ENCODE assay signal across 2 cellular contexts in the genomic region with DNA sequence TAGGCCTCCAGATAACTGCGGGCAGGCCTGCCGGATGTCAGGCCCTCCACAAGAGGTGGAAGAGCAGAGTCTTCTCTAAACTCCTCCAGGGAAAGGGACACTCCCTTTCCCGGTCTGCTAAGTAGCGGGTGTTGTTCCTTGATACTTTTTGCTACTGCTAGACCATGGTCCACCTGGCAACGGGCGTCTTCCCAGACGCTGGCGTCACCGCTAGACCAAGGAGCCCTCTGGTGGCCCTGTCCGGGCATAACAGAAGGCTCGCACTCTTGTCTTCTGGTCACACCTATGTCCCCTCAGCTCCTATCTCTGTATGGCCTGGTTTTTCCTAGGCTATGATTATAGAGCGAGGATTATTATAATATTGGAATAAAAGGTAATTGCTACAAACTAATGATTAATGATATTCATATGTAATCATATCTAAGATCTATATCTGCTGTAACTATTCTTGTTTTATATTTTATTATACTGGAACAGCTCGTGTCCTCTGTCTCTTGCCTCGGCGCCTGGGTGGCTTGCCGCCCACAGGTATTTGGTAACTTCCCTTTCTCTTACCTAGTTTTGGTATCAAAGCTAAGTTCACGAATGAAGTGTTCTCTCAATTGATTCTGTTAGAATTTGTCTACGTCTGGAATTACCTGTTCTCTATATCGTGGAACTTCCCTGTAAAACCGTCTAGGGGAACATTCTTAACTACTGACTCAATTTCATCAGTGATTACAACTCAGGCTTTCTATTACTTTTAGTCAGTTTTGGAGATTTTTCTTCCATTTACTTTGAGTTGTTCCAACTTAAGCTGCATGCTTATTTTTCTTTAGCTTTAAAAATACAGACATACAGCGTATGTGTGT.
TF ChIP-seq lines count a peak whose summit lies in the region.

No MANE protein-coding gene starts in this region.

TF ChIP-seq in HEK293, 187 proteins besides CTCF, POLR2A, EP300 and RAD21 (continued from another document):
- TF ChIP-seq ZBTB8A (tag by site-specific recombination; IDR thresholded peaks at IDR 0.05) (0 out of 2 replicates have a peak, but pooled peaks have one; percentile 20), ZNF2 (tag by site-specific recombination; IDR thresholded peaks at IDR 0.05) (peak; percentile 41; the same call in 1 of the 2 replicates)

TF ChIP-seq in WTC11, 78 proteins besides CTCF, POLR2A, EP300 and RAD21:
- TF ChIP-seq, protein P1, sequence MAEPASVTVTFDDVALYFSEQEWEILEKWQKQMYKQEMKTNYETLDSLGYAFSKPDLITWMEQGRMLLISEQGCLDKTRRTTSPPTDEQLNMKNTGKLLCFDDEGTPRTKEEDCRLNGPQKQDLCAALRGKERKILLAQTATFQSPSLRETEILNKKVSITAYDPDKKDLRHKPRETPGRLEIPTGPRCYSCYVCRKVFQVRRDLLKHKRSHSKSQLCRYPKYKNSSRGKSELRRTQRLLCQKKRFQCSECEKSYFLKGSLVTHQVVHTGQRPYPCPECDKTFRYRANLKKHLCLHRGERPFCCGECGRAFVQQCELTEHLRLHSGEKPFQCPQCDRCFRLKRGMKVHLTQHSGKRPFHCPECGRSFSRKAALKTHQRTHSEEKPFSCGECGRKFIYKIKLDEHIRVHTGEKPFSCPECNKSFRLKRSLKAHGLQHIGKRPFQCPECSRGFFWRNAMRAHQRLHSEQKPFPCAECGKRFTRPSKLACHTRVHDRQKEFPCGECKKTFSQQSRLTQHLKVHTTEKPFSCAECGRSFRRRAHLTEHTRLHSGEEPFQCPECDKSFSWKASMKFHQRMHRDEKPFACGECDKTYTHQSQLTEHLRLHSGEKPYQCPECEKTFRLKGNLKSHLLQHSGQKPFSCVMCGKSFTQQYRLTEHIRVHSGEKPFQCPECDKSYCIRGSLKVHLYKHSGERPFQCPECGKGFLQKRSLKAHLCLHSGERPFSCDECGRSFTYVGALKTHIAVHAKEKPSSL (CRISPR knock-in tag; conservative IDR thresholded peaks at IDR 0.05), result 0 out of 2 replicates have a peak, but pooled peaks have one; percentile 26
- 0 out of 2 replicates have a peak, but pooled peaks have one; percentile 71 for TF ChIP-seq EMX1 (CRISPR knock-in tag; IDR thresholded peaks at IDR 0.05)
- TF ChIP-seq ZNF671 (CRISPR knock-in tag; IDR thresholded peaks at IDR 0.05), result 0 out of 2 replicates have a peak, but pooled peaks have one; percentile 59
- TF ChIP-seq, protein P2, sequence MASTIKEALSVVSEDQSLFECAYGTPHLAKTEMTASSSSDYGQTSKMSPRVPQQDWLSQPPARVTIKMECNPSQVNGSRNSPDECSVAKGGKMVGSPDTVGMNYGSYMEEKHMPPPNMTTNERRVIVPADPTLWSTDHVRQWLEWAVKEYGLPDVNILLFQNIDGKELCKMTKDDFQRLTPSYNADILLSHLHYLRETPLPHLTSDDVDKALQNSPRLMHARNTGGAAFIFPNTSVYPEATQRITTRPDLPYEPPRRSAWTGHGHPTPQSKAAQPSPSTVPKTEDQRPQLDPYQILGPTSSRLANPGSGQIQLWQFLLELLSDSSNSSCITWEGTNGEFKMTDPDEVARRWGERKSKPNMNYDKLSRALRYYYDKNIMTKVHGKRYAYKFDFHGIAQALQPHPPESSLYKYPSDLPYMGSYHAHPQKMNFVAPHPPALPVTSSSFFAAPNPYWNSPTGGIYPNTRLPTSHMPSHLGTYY (CRISPR knock-in tag; IDR thresholded peaks at IDR 0.05), result 0 out of 2 replicates have a peak, but pooled peaks have one; percentile 7
- 0 out of 2 replicates have a peak, but pooled peaks have one; percentile 18 for TF ChIP-seq NFATC4 (CRISPR knock-in tag; IDR thresholded peaks at IDR 0.05)
- TF ChIP-seq ZNF416 (CRISPR knock-in tag; IDR thresholded peaks at IDR 0.05), result 0 out of 2 replicates have a peak, but pooled peaks have one; percentile 62
TF ChIP-seq in WTC11: peak in this region for 6; not testable (repeated sequence) for 72.
